Comparison of ENCODE assay signal across 13 cellular contexts in the genomic region with DNA sequence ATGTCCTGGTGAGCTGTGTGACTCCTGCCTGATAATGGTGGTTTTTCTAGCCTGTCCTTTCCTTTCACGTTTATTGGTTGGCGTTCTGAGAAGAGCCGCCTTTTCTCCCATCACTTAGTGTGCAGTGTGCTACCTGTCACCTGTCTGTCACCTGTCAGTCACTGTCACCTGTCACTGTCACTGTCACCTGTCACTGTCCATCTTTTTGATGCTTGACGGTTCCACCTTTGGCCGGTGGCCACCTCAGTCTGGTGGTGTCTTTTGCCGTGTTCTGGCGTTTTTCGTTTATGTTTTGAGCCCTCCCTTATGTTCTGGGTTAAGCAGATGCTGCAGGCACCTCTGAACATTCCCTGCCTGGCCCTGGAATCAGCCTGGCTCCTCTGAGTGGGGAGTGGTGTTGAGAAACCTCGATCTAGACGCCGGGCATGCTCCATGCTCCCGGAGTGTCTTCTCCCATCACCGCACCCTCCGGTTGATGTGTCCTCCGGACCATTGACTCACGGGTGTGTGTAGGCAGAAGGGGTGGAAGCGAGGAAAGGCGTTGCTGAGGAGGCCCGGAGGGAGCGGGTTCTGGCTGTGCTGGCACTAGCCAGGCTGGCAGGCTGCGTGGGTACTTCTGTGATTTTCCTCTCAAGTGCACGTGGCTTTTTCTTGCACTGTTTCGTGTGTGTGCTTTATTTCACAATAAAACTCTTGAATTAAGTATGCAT. TPM values are rescaled to one million over a fixed set of nuclear protein-coding genes. Genes with fewer than 3 reads are reported as not detected.
A peak's percentile ranks its signal among the peaks of the same experiment; 100 is the strongest.
DNase-seq lines count a peak whose midpoint lies in the region; ATAC-seq, FAIRE-seq and TF ChIP-seq lines count a peak whose summit lies in the region.
"Had no signal": no experiment of that assay in that cellular context is flagged by ENCODE, and none has a peak within 500 bp of the region (broad histone marks: within the 10 kb centered on the region; RNA-seq: fewer than 3 reads in every experiment).

No MANE protein-coding gene starts in this region.

- no peak overlapping the region for H4K5ac ChIP-seq in mesendoderm (ENCODE audit: low read length)

- H4K20me1 ChIP-seq in osteoblast (ENCODE audit: insufficient read depth, low read length) = peaks cover 6% of the 10 kb centered on the region

- H2BK5ac ChIP-seq in mesendoderm (ENCODE audit: low read length) = no peak overlapping the region

- no peaks in the 10 kb centered on the region for H3K36me3 Mint-ChIP-seq in T-helper 17 cell (ENCODE audit: low read depth)

- H3K18ac ChIP-seq in mesendoderm (ENCODE audit: low read length) = no peak overlapping the region

- peaks cover 2% of the 10 kb centered on the region for H3K79me1 ChIP-seq in mesendoderm (ENCODE audit: low read length)

- no peak for FAIRE-seq in pancreas (lab: Jason Lieb, UNC)

- no peak overlapping the region for H2BK15ac ChIP-seq in mesendoderm (replicated peaks; ENCODE audit: low read depth)

- H3K23ac ChIP-seq in mesendoderm (ENCODE audit: low read length) = no peak overlapping the region

- DNase-seq in H7 (peak; percentile 35), T-helper 17 cell (no peak), osteoblast (ENCODE audit: insufficient read length, low spot score, missing footprints) (peak; percentile 92), mesendoderm (no peak), pancreas (no peak), uterus (no peak), SIG-M5 (lab: John Stamatoyannopoulos, UW) (no peak)
- DNase-seq: NCI-H1105 treated with DMSO at 0.1 percent for 48 hours had no signal

- peak overlapping the region; percentile 74 for H3K27ac Mint-ChIP-seq in T-helper 17 cell
- H3K27ac Mint-ChIP-seq: activated naive CD8-positive, alpha-beta T cell treated with anti-CD3 and anti-CD28 coated beads for 36 hours had no signal

- no peak overlapping the region for H3K4me3 Mint-ChIP-seq in T-helper 17 cell
- H3K4me3 Mint-ChIP-seq: activated naive CD8-positive, alpha-beta T cell treated with anti-CD3 and anti-CD28 coated beads for 36 hours; immature natural killer cell had no signal

- H4K8ac ChIP-seq in mesendoderm (ENCODE audit: low read depth, low read length) = no peak overlapping the region

- intact Hi-C loops in pancreas (cut with DNase I) (no loop called here), uterus (cut with DNase I; ENCODE audit: low total_unique reads) (no loop called here)

- TF ChIP-seq POLR2A in uterus (IDR thresholded peaks at IDR 0.05) = no peak

- H3K27me3 ChIP-seq in H7 (ENCODE audit: control insufficient read depth, insufficient read depth, low read length) (no peaks in the 10 kb centered on the region), ectodermal cell (ENCODE audit: control insufficient read depth, insufficient read depth, low read length, poor library complexity, severe bottlenecking) (no peaks in the 10 kb centered on the region), osteoblast (ENCODE audit: insufficient read depth, low read length) (no peaks in the 10 kb centered on the region), mesendoderm (ENCODE audit: insufficient read depth, low read length, poor library complexity) (no peaks in the 10 kb centered on the region), pancreas (no peaks in the 10 kb centered on the region), uterus (no peaks in the 10 kb centered on the region)

- H3K56ac ChIP-seq in mesendoderm (ENCODE audit: low read length) = no peak overlapping the region

- H3K4me3 ChIP-seq in H7 (ENCODE audit: insufficient read depth, low read depth, low read length) (no peak overlapping the region), ectodermal cell (ENCODE audit: insufficient read depth, low read depth, low read length) (no peak overlapping the region), osteoblast (ENCODE audit: insufficient read depth, low read length) (peak overlapping the region; percentile 64), mesendoderm (ENCODE audit: low read length) (no peak overlapping the region), pancreas (no peak overlapping the region), uterus (no peak overlapping the region)
- H3K4me3 ChIP-seq: PC-9, skin epidermis had no signal

- no peak overlapping the region for H2AK5ac ChIP-seq in mesendoderm (ENCODE audit: low read length)

- no peaks in the 10 kb centered on the region for H3K27me3 Mint-ChIP-seq in T-helper 17 cell
- H3K27me3 Mint-ChIP-seq: activated naive CD8-positive, alpha-beta T cell treated with anti-CD3 and anti-CD28 coated beads for 36 hours had no signal

- no peak for ATAC-seq in T-helper 17 cell
- ATAC-seq in pancreas = no peak

- H3K4ac ChIP-seq in mesendoderm (ENCODE audit: low read depth, low read length) = no peak overlapping the region

- no peak overlapping the region for H3K9ac ChIP-seq in mesendoderm (ENCODE audit: low read length)

- peaks cover 6% of the 10 kb centered on the region for H3K4me1 Mint-ChIP-seq in T-helper 17 cell

- no peak overlapping the region for H2AFZ ChIP-seq in osteoblast (ENCODE audit: low read length)
- H2AFZ ChIP-seq: PC-9 had no signal

- TF ChIP-seq CTCF in osteoblast (IDR thresholded peaks at IDR 0.05; ENCODE audit: extremely low read depth, low read depth, low read length) = no peak
- TF ChIP-seq CTCF in pancreas (IDR thresholded peaks at IDR 0.05) = no peak
- TF ChIP-seq CTCF in uterus (IDR thresholded peaks at IDR 0.05) = no peak

- WGBS in ectodermal cell, 2 experiments = 92% methylated on average over 22 to 23 of the region's 23 CpGs
- no CpG with 5 or more reads among the region's 23 CpGs for WGBS in mesendoderm (ENCODE audit: extremely low coverage, insufficient coverage, low lambda C conversion rate)
- WGBS in pancreas, 2 donors = 89% methylated on average over 23 of the region's 23 CpGs

- H3K9me3 ChIP-seq in T-helper 17 cell (ENCODE audit: control insufficient read depth, low read length, poor library complexity, severe bottlenecking) (no peaks in the 10 kb centered on the region), ectodermal cell (ENCODE audit: control insufficient read depth, low read length) (no peaks in the 10 kb centered on the region), osteoblast (ENCODE audit: low read depth, low read length) (no peaks in the 10 kb centered on the region), pancreas (no peaks in the 10 kb centered on the region), uterus (no peaks in the 10 kb centered on the region)

- H3K4me1 ChIP-seq in ectodermal cell (ENCODE audit: control insufficient read depth, insufficient read depth, low read length) (peaks cover 18% of the 10 kb centered on the region), osteoblast (ENCODE audit: insufficient read depth, low read length) (peaks cover 19% of the 10 kb centered on the region), mesendoderm (ENCODE audit: control insufficient read depth, low read depth, low read length) (no peaks in the 10 kb centered on the region), pancreas (no peaks in the 10 kb centered on the region), uterus (no peaks in the 10 kb centered on the region)

- H3K79me2 ChIP-seq in osteoblast (ENCODE audit: insufficient read depth, low read length) (no peaks in the 10 kb centered on the region), mesendoderm (ENCODE audit: control insufficient read depth, insufficient read depth, low read length) (no peaks in the 10 kb centered on the region)

- H3K36me3 ChIP-seq in H7 (replicated peaks; ENCODE audit: control insufficient read depth, insufficient read depth, low read length) (peaks cover 6% of the 10 kb centered on the region), ectodermal cell (ENCODE audit: control insufficient read depth, insufficient read depth, low read length) (peaks cover 10% of the 10 kb centered on the region), osteoblast (ENCODE audit: insufficient read depth, low read length) (peaks cover 35% of the 10 kb centered on the region), mesendoderm (ENCODE audit: control insufficient read depth, insufficient read depth, low read length) (peaks cover 7% of the 10 kb centered on the region), pancreas (peaks cover 0 to 23% (median 3%) of the 10 kb centered on the region in 3 donors), uterus (no peaks in the 10 kb centered on the region)

- H2BK120ac ChIP-seq in mesendoderm (ENCODE audit: low read depth, low read length) = no peak overlapping the region

- H3K27ac ChIP-seq in ectodermal cell (ENCODE audit: insufficient read depth, low read depth, low read length, poor library complexity, severe bottlenecking) = peak overlapping the region; percentile 26
- peak overlapping the region; percentile 99 for H3K27ac ChIP-seq in osteoblast (ENCODE audit: low read depth, low read length)
- no peak overlapping the region for H3K27ac ChIP-seq in mesendoderm (ENCODE audit: low read depth, low read length)
- no peak overlapping the region for H3K27ac ChIP-seq in pancreas
- H3K27ac ChIP-seq in uterus = no peak overlapping the region
- H3K27ac ChIP-seq: PC-9 had no signal

- H3K4me2 ChIP-seq in osteoblast (ENCODE audit: insufficient read depth, low read length) (peak overlapping the region; percentile 90), mesendoderm (ENCODE audit: low read length) (no peak overlapping the region)
- H3K4me2 ChIP-seq: PC-9 had no signal

RNA-seq across cellular contexts. Expression of gene DTYMK, which starts 20.7 kb away (rescaled TPM):
- total RNA-seq in H7 (2014; rRNA removed; shearing (Covaris generic)) = 64.1 and 78.2 TPM in 2 replicates
- 10 to 100 TPM; 11.9 TPM for total RNA-seq in T-helper 17 cell
- polyA plus RNA-seq in ectodermal cell (2013, experiment 1 of 4) = 87.3 TPM
- polyA plus RNA-seq in ectodermal cell (2013, experiment 2 of 4) = 87.3 TPM
- polyA plus RNA-seq in ectodermal cell (2013, experiment 3 of 4) = 77.8 TPM
- 76.4 TPM for polyA plus RNA-seq in ectodermal cell (2013, experiment 4 of 4)
- total RNA-seq in osteoblast = 12.7 and 14.1 TPM in 2 replicates
- 58.2 TPM for polyA plus RNA-seq in mesendoderm (2013, experiment 1 of 2)
- 58.3 TPM for polyA plus RNA-seq in mesendoderm (2013, experiment 2 of 2)
- total RNA-seq in pancreas = 1 to 10 TPM; 3.7 to 9.4 (median 7.0) TPM
- polyA plus RNA-seq in pancreas = 10 to 100 TPM in 1 of 2 donors, 1 to 10 TPM in 1; 9.8 to 11.0 TPM
- 10 to 100 TPM in 1 of 4 donors, 1 to 10 TPM in 2, under 1 TPM in 1; 0.59 to 17.8 (median 8.4) TPM for total RNA-seq in uterus

RNA-seq across cellular contexts. Expression of gene ATG4B, which starts 28.4 kb away (rescaled TPM):
- total RNA-seq in H7 (2014; rRNA removed; shearing (Covaris generic)) = 71.5 and 78.5 TPM in 2 replicates
- total RNA-seq in T-helper 17 cell (100 to 1,000 TPM; 104 to 119 TPM), osteoblast (42.7 and 48.0 TPM in 2 replicates), pancreas (10 to 100 TPM; 22.8 to 65.2 (median 30.4) TPM), uterus (10 to 100 TPM; 14.4 to 99.8 (median 56.7) TPM)
- 102 TPM for polyA plus RNA-seq in ectodermal cell (2013, experiment 1 of 4)
- polyA plus RNA-seq in ectodermal cell (2013, experiment 2 of 4) = 113 TPM
- polyA plus RNA-seq in ectodermal cell (2013, experiment 3 of 4) = 85.1 TPM
- 102 TPM for polyA plus RNA-seq in ectodermal cell (2013, experiment 4 of 4)
- polyA plus RNA-seq in mesendoderm (2013, experiment 1 of 2) = 52.9 TPM
- polyA plus RNA-seq in mesendoderm (2013, experiment 2 of 2) = 53.9 TPM
- polyA plus RNA-seq in pancreas = 100 to 1,000 TPM in 1 of 2 donors, 10 to 100 TPM in 1; 64.6 to 107 TPM

RNA-seq across cellular contexts. Expression of gene THAP4, which starts 28.9 kb away (rescaled TPM):
- 120 and 121 TPM in 2 replicates for total RNA-seq in H7 (2014; rRNA removed; shearing (Covaris generic))
- total RNA-seq in T-helper 17 cell = 10 to 100 TPM; 28.0 to 36.9 TPM
- 50.0 TPM for polyA plus RNA-seq in ectodermal cell (2013, experiment 1 of 4)
- 44.4 TPM for polyA plus RNA-seq in ectodermal cell (2013, experiment 2 of 4)
- 38.3 TPM for polyA plus RNA-seq in ectodermal cell (2013, experiment 3 of 4)
- polyA plus RNA-seq in ectodermal cell (2013, experiment 4 of 4) = 41.7 TPM
- 43.3 and 43.4 TPM in 2 replicates for total RNA-seq in osteoblast
- 74.2 TPM for polyA plus RNA-seq in mesendoderm (2013, experiment 1 of 2)
- polyA plus RNA-seq in mesendoderm (2013, experiment 2 of 2) = 76.2 TPM
- total RNA-seq in pancreas = 10 to 100 TPM; 22.4 to 28.7 (median 25.8) TPM
- polyA plus RNA-seq in pancreas = 10 to 100 TPM; 37.4 to 42.9 TPM
- 10 to 100 TPM; 21.2 to 42.7 (median 28.9) TPM for total RNA-seq in uterus

RNA-seq across cellular contexts. Expression of gene ING5, which starts 36.0 kb away (rescaled TPM):
- total RNA-seq in H7 (2014; rRNA removed; shearing (Covaris generic)) = 41.2 and 41.4 TPM in 2 replicates
- 10 to 100 TPM; 50.2 to 60.8 TPM for total RNA-seq in T-helper 17 cell
- 54.3 TPM for polyA plus RNA-seq in ectodermal cell (2013, experiment 1 of 4)
- polyA plus RNA-seq in ectodermal cell (2013, experiment 2 of 4) = 51.0 TPM
- polyA plus RNA-seq in ectodermal cell (2013, experiment 3 of 4) = 41.2 TPM
- polyA plus RNA-seq in ectodermal cell (2013, experiment 4 of 4) = 45.0 TPM
- 16.6 and 18.6 TPM in 2 replicates for total RNA-seq in osteoblast
- 27.1 TPM for polyA plus RNA-seq in mesendoderm (2013, experiment 1 of 2)
- polyA plus RNA-seq in mesendoderm (2013, experiment 2 of 2) = 26.3 TPM
- total RNA-seq in pancreas = 10 to 100 TPM; 14.1 to 28.1 (median 20.7) TPM
- 10 to 100 TPM; 42.8 to 63.9 TPM for polyA plus RNA-seq in pancreas
- total RNA-seq in uterus = 10 to 100 TPM in 3 of 4 donors, 1 to 10 TPM in 1; 6.8 to 50.0 (median 27.9) TPM

Comparison
In these comparisons a context has a peak if more than half of its experiments do, and no peak if none do; other contexts are left out.
1. DNase-seq: peak in H7 (single experiment) and osteoblast (single experiment); none in T-helper 17 cell (0 of 3), mesendoderm (single experiment), pancreas (0 of 6), uterus (0 of 2) and SIG-M5 (single experiment).
2. H3K27ac ChIP-seq: peak in ectodermal cell (single experiment) and osteoblast (single experiment); none in mesendoderm (single experiment), pancreas (0 of 4) and uterus (0 of 2).